In the genomic region with DNA sequence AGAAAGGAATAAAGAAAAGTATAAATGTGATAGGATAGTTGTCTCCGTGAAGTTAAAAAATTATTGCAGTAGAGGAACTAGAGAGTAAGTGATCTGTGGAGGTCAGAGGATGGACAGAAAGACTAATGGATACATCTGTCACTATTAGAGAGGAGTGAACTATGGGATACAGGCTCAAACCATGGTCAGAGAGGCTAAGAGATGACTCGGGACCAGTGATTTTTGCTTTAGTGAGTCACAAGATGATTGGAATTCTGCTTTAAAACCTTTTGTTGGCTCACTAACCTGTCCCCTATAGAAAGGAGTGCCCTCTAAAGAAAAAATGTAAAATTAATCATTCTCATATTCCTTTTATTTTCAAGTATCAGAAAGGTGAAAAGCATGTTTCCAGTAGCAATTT, we compare ENCODE assay signal across 19 cellular contexts.
"Had no signal": no experiment of that assay in that cellular context is flagged by ENCODE, and none has a peak within 500 bp of the region (broad histone marks: within the 10 kb centered on the region; RNA-seq: fewer than 3 reads in every experiment).

No MANE protein-coding gene starts in this region.

- ATAC-seq: activated T-helper 17 cell treated with anti-CD3 and anti-CD28 coated beads, Interleukin-2, amount 50 U/mL, for 72 hours; foreskin keratinocyte had no signal

- H3K4me1 Mint-ChIP-seq: activated naive CD4-positive, alpha-beta T cell treated with anti-CD3 and anti-CD28 coated beads, Interleukin-2, amount 10 ng/mL, durations not matched to agents 7 days and 5 days; activated T-helper 17 cell treated with anti-CD3 and anti-CD28 coated beads, Interleukin-2, amount 50 U/mL, for 72 hours; nephron progenitor cell had no signal

- H3K9me3 Mint-ChIP-seq: activated naive CD4-positive, alpha-beta T cell treated with anti-CD3 and anti-CD28 coated beads, Interleukin-2, amount 10 ng/mL, durations not matched to agents 7 days and 5 days; activated T-helper 17 cell treated with anti-CD3 and anti-CD28 coated beads, Interleukin-2, amount 50 U/mL, for 72 hours had no signal

- H3K27me3 Mint-ChIP-seq: activated naive CD4-positive, alpha-beta T cell treated with anti-CD3 and anti-CD28 coated beads, Interleukin-2, amount 10 ng/mL, durations not matched to agents 7 days and 5 days; activated T-helper 17 cell treated with anti-CD3 and anti-CD28 coated beads, Interleukin-2, amount 50 U/mL, for 72 hours had no signal

- H3K27ac ChIP-seq: ascending aorta, colonic mucosa, foreskin keratinocyte, skin epidermis, tibial artery, uterus had no signal

- DNase-seq: activated CD4-positive, alpha-beta T cell treated with anti-CD3 and anti-CD28 coated beads, Interleukin-2, amount 50 U/mL, for 4 hours; activated CD4-positive, CD25-positive, alpha-beta regulatory T cell treated with anti-CD3 and anti-CD28 coated beads, Interleukin-2, amount 50 U/mL, for 72 hours; activated naive CD4-positive, alpha-beta T cell treated with anti-CD3 and anti-CD28 coated beads, Interleukin-2, amount 10 ng/mL, durations not matched to agents 7 days and 5 days; activated T-cell treated with anti-CD3 and anti-CD28 coated beads for 4 hours; caudate nucleus; colonic mucosa; glutamatergic neuron; hypothalamus; nephron progenitor cell; occipital lobe; stimulated activated CD4-positive, alpha-beta T cell treated with anti-CD3 and anti-CD28 coated beads, Interleukin-4, amount 100 ng/mL, for 24 hours; stimulated activated naive CD4-positive, alpha-beta T cell; tibial artery; uterus had no signal

- H3K4me3 ChIP-seq: ascending aorta, colonic mucosa, skin epidermis, tibial artery, uterus had no signal

- H3K27me3 ChIP-seq: ascending aorta, colonic mucosa, foreskin keratinocyte, tibial artery, uterus had no signal

- H3K36me3 ChIP-seq: ascending aorta, colonic mucosa, tibial artery, uterus had no signal

- H3K27ac Mint-ChIP-seq: activated naive CD4-positive, alpha-beta T cell treated with anti-CD3 and anti-CD28 coated beads, Interleukin-2, amount 10 ng/mL, durations not matched to agents 7 days and 5 days; activated T-helper 17 cell treated with anti-CD3 and anti-CD28 coated beads, Interleukin-2, amount 50 U/mL, for 72 hours; mesothelial cell of epicardium; nephron progenitor cell had no signal

- H3K4me3 Mint-ChIP-seq: activated naive CD4-positive, alpha-beta T cell treated with anti-CD3 and anti-CD28 coated beads, Interleukin-2, amount 10 ng/mL, durations not matched to agents 7 days and 5 days; activated T-helper 17 cell treated with anti-CD3 and anti-CD28 coated beads, Interleukin-2, amount 50 U/mL, for 72 hours; mesothelial cell of epicardium; nephron progenitor cell had no signal

- H3K4me1 ChIP-seq: ascending aorta, colonic mucosa, foreskin keratinocyte had no signal

- H3K9me3 ChIP-seq: ascending aorta, colonic mucosa, tibial artery, uterus had no signal
